2 cellular contexts compared by ENCODE assay signal in genomic region chrX:37549619-37550018, GRCh38. TPM values are rescaled to one million over a fixed set of nuclear protein-coding genes. Genes with fewer than 3 reads are reported as not detected.
"Had no signal": no experiment of that assay in that cellular context is flagged by ENCODE, and none has a peak within 500 bp of the region (broad histone marks: within the 10 kb centered on the region; RNA-seq: fewer than 3 reads in every experiment).

No MANE protein-coding gene starts in this region.

RNA-seq across cellular contexts. Expression of gene LANCL3, which starts 21.8 kb away (rescaled TPM):
- total RNA-seq: G401, GM12878 had no signal
- polyA plus RNA-seq: GM12878 had no signal
